ENCODE assay signal across 32 cellular contexts in the genomic region with DNA sequence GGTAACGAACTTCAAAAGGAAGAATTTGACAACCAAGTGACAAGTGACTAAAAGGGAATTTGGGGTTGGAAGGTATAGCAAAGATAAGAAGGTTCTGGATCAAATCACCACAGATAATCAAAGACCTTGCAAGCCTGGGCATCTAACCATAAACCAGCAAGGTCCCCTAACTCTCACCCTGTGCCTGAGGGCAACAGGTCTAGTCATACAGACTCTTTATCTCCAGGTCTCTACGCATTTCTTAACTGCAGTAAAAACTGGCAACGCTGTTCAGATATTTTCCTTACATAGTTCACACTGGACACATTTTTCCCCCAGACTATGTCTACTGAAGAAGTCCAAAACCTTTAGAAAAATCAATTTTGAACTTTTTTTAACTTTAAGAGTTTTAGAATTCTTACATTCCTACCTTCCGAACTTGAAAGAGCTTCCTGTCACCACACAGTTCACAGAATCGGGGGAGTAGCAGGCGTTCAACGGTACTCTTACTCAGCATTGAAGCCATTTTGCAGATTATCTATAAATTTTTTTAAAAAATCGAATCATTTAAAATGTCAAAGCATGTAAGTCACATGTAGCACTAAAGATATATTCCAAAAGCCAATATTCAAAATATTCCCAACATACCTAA. TPM values are rescaled to one million over a fixed set of nuclear protein-coding genes. Genes with fewer than 3 reads are reported as not detected.
A peak's percentile ranks its signal among the peaks of the same experiment; 100 is the strongest.
DNase-seq lines count a peak whose midpoint lies in the region; TF ChIP-seq lines count a peak whose summit lies in the region.
"Had no signal": no experiment of that assay in that cellular context is flagged by ENCODE, and none has a peak within 500 bp of the region (broad histone marks: within the 10 kb centered on the region; RNA-seq: fewer than 3 reads in every experiment).

No MANE protein-coding gene starts in this region.

- H3K27me3 Mint-ChIP-seq in CD8-positive, alpha-beta memory T cell, result no peaks in the 10 kb centered on the region
- peaks cover 3% of the 10 kb centered on the region for H3K27me3 Mint-ChIP-seq in nephron progenitor cell (ENCODE audit: low read depth, poor library complexity)
- H3K27me3 Mint-ChIP-seq: activated CD8-positive, alpha-beta memory T cell treated with anti-CD3 and anti-CD28 coated beads, Interleukin-2, amount 10 ng/mL, durations not matched to agents 7 days and 5 days; natural killer cell treated with Interleukin-12 subunit alpha and Interleukin-12 subunit beta and Interleukin-15 and Interleukin-18, amount 100 ng/mL, for 72 hours; stimulated activated naive CD8-positive, alpha-beta T cell treated with anti-CD3 and anti-CD28 coated beads, Interleukin-15, amount 100 ng/mL, for 72 hours had no signal

- no peaks in the 10 kb centered on the region for H3K9me3 ChIP-seq in CD8-positive, alpha-beta memory T cell (ENCODE audit: low read length)
- H3K9me3 ChIP-seq in KOPT-K1 (ENCODE audit: insufficient read depth, low read length, poor library complexity, severe bottlenecking), result peaks cover 8% of the 10 kb centered on the region
- H3K9me3 ChIP-seq in SK-N-SH, result no peaks in the 10 kb centered on the region; the same call in 1 of the 2 replicates
- H3K9me3 ChIP-seq: right atrium auricular region, thyroid gland had no signal

- no peaks in the 10 kb centered on the region for H4K20me1 ChIP-seq in SK-N-SH (ENCODE audit: insufficient read depth)

- no peak for TF ChIP-seq EP300 in SK-N-SH (IDR thresholded peaks at IDR 0.05; ENCODE audit: borderline replicate concordance in 1 of 2, low read depth in 1 of 2, low read length in 1 of 2)

- no peak overlapping the region for H3K4me3 Mint-ChIP-seq in CD8-positive, alpha-beta memory T cell
- no peak overlapping the region for H3K4me3 Mint-ChIP-seq in nephron progenitor cell
- H3K4me3 Mint-ChIP-seq: activated CD8-positive, alpha-beta memory T cell treated with anti-CD3 and anti-CD28 coated beads, Interleukin-2, amount 10 ng/mL, durations not matched to agents 7 days and 5 days; mesothelial cell of epicardium; natural killer cell treated with Interleukin-12 subunit alpha and Interleukin-12 subunit beta and Interleukin-15 and Interleukin-18, amount 100 ng/mL, for 72 hours; stimulated activated naive CD8-positive, alpha-beta T cell treated with anti-CD3 and anti-CD28 coated beads, Interleukin-15, amount 100 ng/mL, for 72 hours had no signal

- DNase-seq in CD8-positive, alpha-beta memory T cell, result no peak
- DNase-seq in epithelial cell of prostate (ENCODE audit: low read depth, low spot score), result no peak
- DNase-seq in nephron progenitor cell, result no peak
- no peak for DNase-seq in ureter (ENCODE audit: low spot score)
- DNase-seq in SK-N-SH, result no peak
- no peak for DNase-seq in HuH-7.5 (ENCODE audit: low spot score)
- DNase-seq in NCI-H748 treated with DMSO at 0.1 percent for 48 hours (lab: John Stamatoyannopoulos, UW), result no peak
- DNase-seq: activated CD4-positive, alpha-beta T cell treated with anti-CD3 and anti-CD28 coated beads for 48 hours; activated CD8-positive, alpha-beta memory T cell treated with anti-CD3 and anti-CD28 coated beads, Interleukin-2, amount 10 ng/mL, durations not matched to agents 7 days and 5 days; AML-193; anterior cingulate cortex; central memory CD4-positive, alpha-beta T cell; GF-D8; head of caudate nucleus; KBM-7; NCI-H1694; NCI-H2171 treated with DMSO at 0.1 percent for 48 hours; NCI-H524 treated with DMSO at 0.1 percent for 48 hours; stimulated activated CD4-positive, alpha-beta T cell treated with anti-CD3 and anti-CD28 coated beads, Interleukin-12 subunit alpha, Interleukin-12 subunit beta, amount 100 ng/mL, for 4 hours; stimulated activated naive CD8-positive, alpha-beta T cell treated with anti-CD3 and anti-CD28 coated beads, Interleukin-15, amount 100 ng/mL, for 72 hours; thyroid gland had no signal

- peaks cover 56% of the 10 kb centered on the region for H3K79me2 ChIP-seq in SK-N-SH (ENCODE audit: insufficient read depth)
- H3K79me2 ChIP-seq: parathyroid adenoma had no signal

- H3K9me3 Mint-ChIP-seq in CD8-positive, alpha-beta memory T cell, result no peaks in the 10 kb centered on the region
- peaks cover 20% of the 10 kb centered on the region for H3K9me3 Mint-ChIP-seq in nephron progenitor cell
- H3K9me3 Mint-ChIP-seq: activated naive CD4-positive, alpha-beta T cell treated with anti-CD3 and anti-CD28 coated beads, Interleukin-2, amount 50 U/mL, for 72 hours; natural killer cell treated with Interleukin-12 subunit alpha and Interleukin-12 subunit beta and Interleukin-15 and Interleukin-18, amount 100 ng/mL, for 72 hours; stimulated activated naive CD8-positive, alpha-beta T cell treated with anti-CD3 and anti-CD28 coated beads, Interleukin-15, amount 100 ng/mL, for 72 hours had no signal

- 92% methylated on average over 8 of the region's 8 CpGs for WGBS in SK-N-SH (ENCODE audit: low lambda C conversion rate)

- peaks cover 7% of the 10 kb centered on the region for H3K36me3 ChIP-seq in CD8-positive, alpha-beta memory T cell (ENCODE audit: insufficient read depth, low read length)
- no peaks in the 10 kb centered on the region for H3K36me3 ChIP-seq in KOPT-K1 (ENCODE audit: insufficient read depth, low read length)
- H3K36me3 ChIP-seq in SK-N-SH (replicated peaks in 1 of 2; ENCODE audit: control insufficient read depth in 1 of 2, insufficient read depth in 2 of 2, low read length in 1 of 2), result peaks cover 18 to 56% of the 10 kb centered on the region in 2 experiments

- H3F3A ChIP-seq in SK-N-SH (replicated peaks; ENCODE audit: insufficient read depth), result peaks cover 20% of the 10 kb centered on the region

- H3K9ac ChIP-seq in SK-N-SH, result no peak overlapping the region
- H3K9ac ChIP-seq: parathyroid adenoma had no signal

- H3K4me1 ChIP-seq in CD8-positive, alpha-beta memory T cell (ENCODE audit: insufficient read depth, low read length), result no peaks in the 10 kb centered on the region
- H3K4me1 ChIP-seq in SK-N-SH (ENCODE audit: control insufficient read depth in 1 of 2, insufficient read depth in 2 of 2, low read depth in 1 of 2, low read length in 1 of 2), result peaks cover 3 to 5% of the 10 kb centered on the region in 2 experiments; a peak in 2 of 4 replicates
- H3K4me1 ChIP-seq: parathyroid adenoma, right atrium auricular region, thyroid gland had no signal

- H3K27ac ChIP-seq in CD8-positive, alpha-beta memory T cell (ENCODE audit: low read depth, low read length), result peak overlapping the region; percentile 26
- peak overlapping the region; percentile 57 for H3K27ac ChIP-seq in KOPT-K1 (ENCODE audit: low read depth, low read length, poor library complexity, severe bottlenecking)
- H3K27ac ChIP-seq in epithelial cell of prostate, result peak overlapping the region; percentile 73
- H3K27ac ChIP-seq in SK-N-SH (ENCODE audit: low read depth in 2 of 2, low read length in 1 of 2), result peak overlapping the region in 1 of 2 experiments; percentile 79; a peak in 2 of 4 replicates
- H3K27ac ChIP-seq: parathyroid adenoma, right atrium auricular region, thyroid gland had no signal

- peaks cover 14 to 41% (median 19%) of the 10 kb centered on the region in 3 donors for H3K36me3 Mint-ChIP-seq in CD8-positive, alpha-beta memory T cell
- peaks cover 65% of the 10 kb centered on the region for H3K36me3 Mint-ChIP-seq in nephron progenitor cell (ENCODE audit: low read depth)

- no peaks in the 10 kb centered on the region for H3K27me3 ChIP-seq in CD8-positive, alpha-beta memory T cell (ENCODE audit: insufficient read depth, low read length, poor library complexity, severe bottlenecking)
- no peaks in the 10 kb centered on the region for H3K27me3 ChIP-seq in SK-N-SH (ENCODE audit: insufficient read depth)
- H3K27me3 ChIP-seq: right atrium auricular region, thyroid gland had no signal

- H3K4me3 ChIP-seq in CD8-positive, alpha-beta memory T cell (ENCODE audit: low read length), result no peak overlapping the region
- peak overlapping the region in 1 of 2 experiments; percentile 8; a peak in 1 of 4 replicates for H3K4me3 ChIP-seq in SK-N-SH (ENCODE audit: low read depth in 2 of 2, low read length in 1 of 2)
- H3K4me3 ChIP-seq: right atrium auricular region, thyroid gland had no signal

- CTCF ChIA-PET in CD8-positive, alpha-beta memory T cell (lab: Charles Lee), result interaction anchor here (1.2 kb wide), 1 partner anchor 14 kb away, joined by 3 read pairs; no protein-coding TSS in a partner anchor
- CTCF ChIA-PET in SK-N-SH (lab: Yijun Ruan, JAX), result interaction anchor here (1.1 to 1.6 kb wide), 3 partner anchors 12 to 612 kb away, joined by 3 to 4 read pairs (median 4); no protein-coding TSS in a partner anchor

- no peak overlapping the region for H3K27ac Mint-ChIP-seq in CD8-positive, alpha-beta memory T cell
- peak overlapping the region; percentile 74 for H3K27ac Mint-ChIP-seq in nephron progenitor cell
- H3K27ac Mint-ChIP-seq: activated CD8-positive, alpha-beta memory T cell treated with anti-CD3 and anti-CD28 coated beads, Interleukin-2, amount 10 ng/mL, durations not matched to agents 7 days and 5 days; activated naive CD4-positive, alpha-beta T cell treated with anti-CD3 and anti-CD28 coated beads, Interleukin-2, amount 50 U/mL, for 72 hours; mesothelial cell of epicardium; natural killer cell treated with Interleukin-12 subunit alpha and Interleukin-12 subunit beta and Interleukin-15 and Interleukin-18, amount 100 ng/mL, for 72 hours; stimulated activated naive CD8-positive, alpha-beta T cell treated with anti-CD3 and anti-CD28 coated beads, Interleukin-15, amount 100 ng/mL, for 72 hours had no signal

- no peak for TF ChIP-seq CTCF in nephron progenitor cell (IDR thresholded peaks at IDR 0.05)
- TF ChIP-seq CTCF in SK-N-SH (IDR thresholded peaks at IDR 0.05), result no peak

- no peaks in the 10 kb centered on the region for H3K4me1 Mint-ChIP-seq in CD8-positive, alpha-beta memory T cell
- no peaks in the 10 kb centered on the region for H3K4me1 Mint-ChIP-seq in nephron progenitor cell

- no peak overlapping the region for H2AFZ ChIP-seq in SK-N-SH (ENCODE audit: low read depth)
- H2AFZ ChIP-seq: parathyroid adenoma had no signal

- no peak overlapping the region for H3K4me2 ChIP-seq in SK-N-SH

- TF ChIP-seq RAD21 in SK-N-SH (IDR thresholded peaks at IDR 0.05; ENCODE audit: low read length), result no peak

- H3K9me2 ChIP-seq in SK-N-SH, result no peaks in the 10 kb centered on the region

- POLR2A ChIA-PET in CD8-positive, alpha-beta memory T cell (lab: Charles Lee), result no interaction called here
- POLR2A ChIA-PET in SK-N-SH (lab: Yijun Ruan, JAX), result no interaction called here

TF ChIP-seq in SK-N-SH, 30 proteins besides CTCF, POLR2A, EP300 and RAD21 (continues in another document):
- no peak for TF ChIP-seq GABPA (IDR thresholded peaks at IDR 0.05; ENCODE audit: low read depth)
- TF ChIP-seq MXI1 (IDR thresholded peaks at IDR 0.05; ENCODE audit: low read depth, low read length), result no peak

RNA-seq across cellular contexts. Expression of a gene that starts 23.0 kb away (rescaled TPM):
- not detected for total RNA-seq in CD8-positive, alpha-beta memory T cell
- polyA plus RNA-seq in CD8-positive, alpha-beta memory T cell, result not detected
- total RNA-seq in ureter, result not detected
- not detected in 2 replicates for polyA plus RNA-seq in SK-N-SH (2012; rRNA removed)
- polyA plus RNA-seq in SK-N-SH (2012; cell fraction: cytosol; rRNA removed), result not detected in 2 replicates
- 0.06 TPM in 1 of 2 replicates, not detected in the other for polyA plus RNA-seq in SK-N-SH (2012; cell fraction: nucleus; rRNA removed)
- total RNA-seq: activated CD8-positive, alpha-beta memory T cell treated with anti-CD3 and anti-CD28 coated beads, Interleukin-2, amount 10 ng/mL, durations not matched to agents 7 days and 5 days; activated naive CD4-positive, alpha-beta T cell treated with anti-CD3 and anti-CD28 coated beads, Interleukin-2, amount 50 U/mL, for 72 hours; activated T-cell treated with anti-CD3 and anti-CD28 coated beads, Interleukin-2, amount 50 U/mL, for 72 hours; dermis microvascular lymphatic vessel endothelial cell; fibroblast of villous mesenchyme; left lobe of liver; mesothelial cell of epicardium; natural killer cell treated with Interleukin-12 subunit alpha and Interleukin-12 subunit beta and Interleukin-15 and Interleukin-18, amount 100 ng/mL, for 72 hours; right atrium auricular region; T-helper 2 cell treated with Interferon-gamma antibody and Interleukin-4, amounts not matched to agents 100 ng/mL and 5 ng/mL, for 36 hours; thyroid gland had no signal

RNA-seq across cellular contexts. Expression of a gene that starts 58.1 kb away (rescaled TPM):
- 10 to 100 TPM; 17.3 to 17.6 TPM for total RNA-seq in CD8-positive, alpha-beta memory T cell
- 14.9 TPM for polyA plus RNA-seq in CD8-positive, alpha-beta memory T cell
- total RNA-seq in ureter, result 21.3 TPM
- 10.7 and 12.7 TPM in 2 replicates for polyA plus RNA-seq in SK-N-SH (2012; rRNA removed)
- 13.3 and 15.3 TPM in 2 replicates for polyA plus RNA-seq in SK-N-SH (2012; cell fraction: cytosol; rRNA removed)
- 10.0 and 17.3 TPM in 2 replicates for polyA plus RNA-seq in SK-N-SH (2012; cell fraction: nucleus; rRNA removed)
